Comparison of ENCODE assay signal across 11 cellular contexts in the genomic region with DNA sequence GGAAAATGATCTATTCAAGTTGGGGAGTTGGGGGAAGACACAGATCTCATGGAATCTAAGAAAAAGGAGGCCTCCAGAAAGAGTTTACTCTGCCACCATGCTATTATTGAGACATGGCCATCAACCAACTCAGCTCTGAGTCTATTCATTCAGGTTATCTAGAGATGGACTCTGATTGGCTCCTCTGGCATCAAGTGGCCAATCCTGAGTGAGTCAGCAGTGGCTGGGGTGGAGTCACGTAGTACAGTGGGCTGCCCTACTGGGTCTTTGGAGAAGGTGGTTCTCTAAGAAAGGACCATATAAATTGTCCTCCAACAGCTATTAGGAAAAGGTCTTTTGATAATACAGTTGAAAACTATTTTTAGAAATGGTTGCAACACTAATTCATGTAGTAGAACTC. TPM values are rescaled to one million over a fixed set of nuclear protein-coding genes. Genes with fewer than 3 reads are reported as not detected.
DNase-seq lines count a peak whose midpoint lies in the region; ATAC-seq and TF ChIP-seq lines count a peak whose summit lies in the region.
"Had no signal": no experiment of that assay in that cellular context is flagged by ENCODE, and none has a peak within 500 bp of the region (broad histone marks: within the 10 kb centered on the region; RNA-seq: fewer than 3 reads in every experiment).

No MANE protein-coding gene starts in this region.

- no peaks in the 10 kb centered on the region for H3K27me3 ChIP-seq in naive thymus-derived CD4-positive, alpha-beta T cell (ENCODE audit: control insufficient read depth in 2 of 2, insufficient read depth in 2 of 2, low read length in 2 of 2)

- no peak overlapping the region for H3K27ac ChIP-seq in naive thymus-derived CD4-positive, alpha-beta T cell (ENCODE audit: low read depth, low read length)
- H3K27ac ChIP-seq: epithelial cell of prostate had no signal

- intact Hi-C loops in naive thymus-derived CD4-positive, alpha-beta T cell (cut with micrococcal nuclease): no loop called here

- peaks cover 0 to 9% of the 10 kb centered on the region in 2 donors for H3K4me1 ChIP-seq in naive thymus-derived CD4-positive, alpha-beta T cell (ENCODE audit: control insufficient read depth in 2 of 2, insufficient read depth in 2 of 2, low read length in 2 of 2)

- CTCF ChIA-PET in activated CD8-positive, alpha-beta memory T cell treated with anti-CD3 and anti-CD28 coated beads, Interleukin-2, amount 10 ng/mL, durations not matched to agents 7 days and 5 days (lab: Charles Lee): interaction anchor here (1.3 to 1.7 kb wide), 2 partner anchors 13 to 164 kb away, joined by 7 to 9 read pairs; no protein-coding TSS in a partner anchor
- CTCF ChIA-PET in activated CD4-positive, alpha-beta memory T cell treated with anti-CD3 and anti-CD28 coated beads, Interleukin-2, amount 10 ng/mL, durations not matched to agents 7 days and 5 days (lab: Charles Lee): interaction anchor here (0.7 to 1.8 kb wide), 2 partner anchors 224 to 870 kb away, joined by 3 to 7 read pairs; no protein-coding TSS in a partner anchor
- CTCF ChIA-PET in naive thymus-derived CD4-positive, alpha-beta T cell (lab: Charles Lee): no interaction called here

- no peak for TF ChIP-seq CTCF in GM13977 (IDR thresholded peaks at IDR 0.05; ENCODE audit: extremely low read depth, insufficient read depth, missing control alignments)

- H3K27me3 Mint-ChIP-seq in activated CD8-positive, alpha-beta memory T cell treated with anti-CD3 and anti-CD28 coated beads, Interleukin-2, amount 10 ng/mL, durations not matched to agents 7 days and 5 days: no peaks in the 10 kb centered on the region
- no peaks in the 10 kb centered on the region for H3K27me3 Mint-ChIP-seq in activated CD4-positive, alpha-beta memory T cell treated with anti-CD3 and anti-CD28 coated beads, Interleukin-2, amount 10 ng/mL, durations not matched to agents 7 days and 5 days
- no peaks in the 10 kb centered on the region for H3K27me3 Mint-ChIP-seq in naive thymus-derived CD4-positive, alpha-beta T cell

- peak; percentile 34 for ATAC-seq in activated CD8-positive, alpha-beta memory T cell treated with anti-CD3 and anti-CD28 coated beads, Interleukin-2, amount 10 ng/mL, durations not matched to agents 7 days and 5 days
- peak; percentile 8 for ATAC-seq in HG03139 (IDR thresholded peaks at IDR 0.05; ENCODE audit: unreplicated experiment)
- ATAC-seq in naive thymus-derived CD4-positive, alpha-beta T cell: no peak
- no peak for ATAC-seq in GM18870 (IDR thresholded peaks at IDR 0.05; ENCODE audit: unreplicated experiment)
- ATAC-seq in GM19328 (IDR thresholded peaks at IDR 0.05; ENCODE audit: unreplicated experiment): no peak
- ATAC-seq: Right ventricle myocardium inferior had no signal

- peaks cover 40% of the 10 kb centered on the region for H3K4me1 Mint-ChIP-seq in activated CD8-positive, alpha-beta memory T cell treated with anti-CD3 and anti-CD28 coated beads, Interleukin-2, amount 10 ng/mL, durations not matched to agents 7 days and 5 days
- peaks cover 41% of the 10 kb centered on the region for H3K4me1 Mint-ChIP-seq in activated CD4-positive, alpha-beta memory T cell treated with anti-CD3 and anti-CD28 coated beads, Interleukin-2, amount 10 ng/mL, durations not matched to agents 7 days and 5 days
- H3K4me1 Mint-ChIP-seq in naive thymus-derived CD4-positive, alpha-beta T cell: peaks cover 12 to 47% (median 20%) of the 10 kb centered on the region in 7 donors

- H3K27ac Mint-ChIP-seq in activated CD8-positive, alpha-beta memory T cell treated with anti-CD3 and anti-CD28 coated beads, Interleukin-2, amount 10 ng/mL, durations not matched to agents 7 days and 5 days: peak overlapping the region; percentile 80
- H3K27ac Mint-ChIP-seq in activated CD4-positive, alpha-beta memory T cell treated with anti-CD3 and anti-CD28 coated beads, Interleukin-2, amount 10 ng/mL, durations not matched to agents 7 days and 5 days: peak overlapping the region; percentile 85
- peak overlapping the region in 7 of 9 donors; percentile 51 to 94 (median 81) for H3K27ac Mint-ChIP-seq in naive thymus-derived CD4-positive, alpha-beta T cell

- DNase-seq in activated CD8-positive, alpha-beta memory T cell treated with anti-CD3 and anti-CD28 coated beads, Interleukin-2, amount 10 ng/mL, durations not matched to agents 7 days and 5 days: no peak
- no peak for DNase-seq in activated CD8-positive, alpha-beta memory T cell treated with anti-CD3 and anti-CD28 coated beads, Interleukin-2, amount 50 U/mL, for 4 hours
- DNase-seq in activated CD4-positive, alpha-beta memory T cell treated with anti-CD3 and anti-CD28 coated beads, Interleukin-2, amount 10 ng/mL, durations not matched to agents 7 days and 5 days: no peak
- DNase-seq in naive thymus-derived CD4-positive, alpha-beta T cell: no peak
- no peak for DNase-seq in GM13977 (ENCODE audit: low spot score)
- DNase-seq: NCI-H2081 treated with DMSO at 0.1 percent for 48 hours had no signal

- POLR2A ChIA-PET in activated CD4-positive, alpha-beta memory T cell treated with anti-CD3 and anti-CD28 coated beads, Interleukin-2, amount 10 ng/mL, durations not matched to agents 7 days and 5 days (lab: Charles Lee): no interaction called here
- POLR2A ChIA-PET in naive thymus-derived CD4-positive, alpha-beta T cell (lab: Charles Lee): interaction anchor here (0.6 kb wide), 1 partner anchor 236 kb away, joined by 7 read pairs; no protein-coding TSS in a partner anchor

- peaks cover 7% of the 10 kb centered on the region for H3K36me3 Mint-ChIP-seq in activated CD8-positive, alpha-beta memory T cell treated with anti-CD3 and anti-CD28 coated beads, Interleukin-2, amount 10 ng/mL, durations not matched to agents 7 days and 5 days
- peaks cover 9% of the 10 kb centered on the region for H3K36me3 Mint-ChIP-seq in activated CD4-positive, alpha-beta memory T cell treated with anti-CD3 and anti-CD28 coated beads, Interleukin-2, amount 10 ng/mL, durations not matched to agents 7 days and 5 days (ENCODE audit: low read depth)
- peaks cover 3 to 44% (median 19%) of the 10 kb centered on the region in 5 donors for H3K36me3 Mint-ChIP-seq in naive thymus-derived CD4-positive, alpha-beta T cell

- H3K4me3 Mint-ChIP-seq in activated CD8-positive, alpha-beta memory T cell treated with anti-CD3 and anti-CD28 coated beads, Interleukin-2, amount 10 ng/mL, durations not matched to agents 7 days and 5 days: no peak overlapping the region
- H3K4me3 Mint-ChIP-seq in activated CD4-positive, alpha-beta memory T cell treated with anti-CD3 and anti-CD28 coated beads, Interleukin-2, amount 10 ng/mL, durations not matched to agents 7 days and 5 days: no peak overlapping the region
- peak overlapping the region in 1 of 10 donors; percentile 59 for H3K4me3 Mint-ChIP-seq in naive thymus-derived CD4-positive, alpha-beta T cell

- H3K9me3 Mint-ChIP-seq in activated CD8-positive, alpha-beta memory T cell treated with anti-CD3 and anti-CD28 coated beads, Interleukin-2, amount 10 ng/mL, durations not matched to agents 7 days and 5 days (ENCODE audit: low read depth): no peaks in the 10 kb centered on the region
- H3K9me3 Mint-ChIP-seq in activated CD4-positive, alpha-beta memory T cell treated with anti-CD3 and anti-CD28 coated beads, Interleukin-2, amount 10 ng/mL, durations not matched to agents 7 days and 5 days: peaks cover 4% of the 10 kb centered on the region
- peaks cover 0 to 20% (median 2%) of the 10 kb centered on the region in 11 donors for H3K9me3 Mint-ChIP-seq in naive thymus-derived CD4-positive, alpha-beta T cell

- no peak overlapping the region for H3K4me3 ChIP-seq in naive thymus-derived CD4-positive, alpha-beta T cell (ENCODE audit: low read length)

- in situ Hi-C loops in GM13977 (cut with MboI; ENCODE audit: low pct_unique_long_range_greater_than_20kb, low sequenced_read_pairs, unreplicated experiment): no loop called here

- H3K36me3 ChIP-seq in naive thymus-derived CD4-positive, alpha-beta T cell (ENCODE audit: control insufficient read depth in 2 of 3, insufficient read depth in 3 of 3, low read length in 3 of 3): no peaks in the 10 kb centered on the region

- no peaks in the 10 kb centered on the region for H3K9me3 ChIP-seq in naive thymus-derived CD4-positive, alpha-beta T cell (ENCODE audit: control insufficient read depth in 2 of 3, low read length in 3 of 3)

RNA-seq across cellular contexts. Expression of a gene that starts 42.1 kb away (rescaled TPM):
- 10 to 100 TPM; 28.9 to 30.1 TPM for total RNA-seq in activated CD8-positive, alpha-beta memory T cell treated with anti-CD3 and anti-CD28 coated beads, Interleukin-2, amount 10 ng/mL, durations not matched to agents 7 days and 5 days
- 10 to 100 TPM; 31.4 to 34.4 TPM for total RNA-seq in activated CD4-positive, alpha-beta memory T cell treated with anti-CD3 and anti-CD28 coated beads, Interleukin-2, amount 10 ng/mL, durations not matched to agents 7 days and 5 days
- 10 to 100 TPM; 18.1 to 40.7 (median 32.0) TPM for total RNA-seq in naive thymus-derived CD4-positive, alpha-beta T cell
- 10 to 100 TPM; 63.1 to 79.2 TPM for polyA plus RNA-seq in naive thymus-derived CD4-positive, alpha-beta T cell

Comparison
In these comparisons a context has a peak if more than half of its experiments do, and no peak if none do; other contexts are left out.
1. ATAC-seq: peak in activated CD8-positive, alpha-beta memory T cell treated with anti-CD3 and anti-CD28 coated beads, Interleukin-2, amount 10 ng/mL, durations not matched to agents 7 days and 5 days (single experiment) and HG03139 (single experiment); none in naive thymus-derived CD4-positive, alpha-beta T cell (single experiment), GM18870 (single experiment) and GM19328 (single experiment).
2. Peak in every context shown above with its lines, with median percentiles within 50 percentile points of each other: H3K27ac Mint-ChIP-seq.